ENCODE assay signal across 17 cellular contexts in genomic region chr17:82814834-82815233, GRCh38. TPM values are rescaled to one million over a fixed set of nuclear protein-coding genes. Genes with fewer than 3 reads are reported as not detected.
DNase-seq lines count a peak whose midpoint lies in the region; ATAC-seq and TF ChIP-seq lines count a peak whose summit lies in the region.
"Had no signal": no experiment of that assay in that cellular context is flagged by ENCODE, and none has a peak within 500 bp of the region (broad histone marks: within the 10 kb centered on the region; RNA-seq: fewer than 3 reads in every experiment).

No MANE protein-coding gene starts in this region.

- peak overlapping the region in 1 of 2 donors; percentile 43 for H3K27ac Mint-ChIP-seq in natural killer cell treated with Interleukin-12 subunit alpha and Interleukin-12 subunit beta and Interleukin-15 and Interleukin-18, amount 100 ng/mL, for 72 hours
- H3K27ac Mint-ChIP-seq in natural killer cell (peak overlapping the region in 1 of 2 donors; percentile 13), WTC11 (0 out of 2 replicates have a peak overlapping the region, but pooled peaks have one; percentile 41)

- peak; percentile 6 for DNase-seq in natural killer cell treated with Interleukin-12 subunit alpha and Interleukin-12 subunit beta and Interleukin-15 and Interleukin-18, amount 100 ng/mL, for 72 hours (ENCODE audit: low spot score)
- DNase-seq in natural killer cell (no peak), WTC11 (ENCODE audit: low spot score) (no peak), lower lobe of right lung (peak; percentile 35), glomerular visceral epithelial cell (ENCODE audit: extremely low spot score) (no peak), putamen (ENCODE audit: low spot score) (no peak)
- DNase-seq in activated effector memory CD4-positive, alpha-beta T cell treated with Interleukin-2 at 50 U/mL for 16 hours, result no peak
- DNase-seq: ACHN; Calu3; CD4-positive, alpha-beta memory T cell; DMS53; NCI-H1417; NCI-H1930; NCI-H2171; NCI-H446; NCI-H69 had no signal

- intact Hi-C loops in natural killer cell (cut with micrococcal nuclease), result no loop called here
- intact Hi-C loops in lower lobe of right lung (cut with DNase I), result no loop called here

- no peak for TF ChIP-seq CTCF in natural killer cell (IDR thresholded peaks at IDR 0.05)
- no peak for TF ChIP-seq CTCF in WTC11 (IDR thresholded peaks at IDR 0.05)
- TF ChIP-seq CTCF in lower lobe of right lung (IDR thresholded peaks at IDR 0.05), result no peak

- H3K9me3 Mint-ChIP-seq in natural killer cell treated with Interleukin-12 subunit alpha and Interleukin-12 subunit beta and Interleukin-15 and Interleukin-18, amount 100 ng/mL, for 72 hours, result no peaks in the 10 kb centered on the region
- H3K9me3 Mint-ChIP-seq in natural killer cell (no peaks in the 10 kb centered on the region), WTC11 (no peaks in the 10 kb centered on the region)

- H3K27me3 ChIP-seq in lower lobe of right lung (ENCODE audit: low read depth), result no peaks in the 10 kb centered on the region

- no peak for ATAC-seq in natural killer cell treated with Interleukin-12 subunit alpha and Interleukin-12 subunit beta and Interleukin-15 and Interleukin-18, amount 100 ng/mL, for 72 hours
- no peak for ATAC-seq in natural killer cell
- ATAC-seq in WTC11, result no peak
- no peak for ATAC-seq in lower lobe of right lung

- no peaks in the 10 kb centered on the region for H3K27me3 Mint-ChIP-seq in natural killer cell treated with Interleukin-12 subunit alpha and Interleukin-12 subunit beta and Interleukin-15 and Interleukin-18, amount 100 ng/mL, for 72 hours
- H3K27me3 Mint-ChIP-seq in natural killer cell (ENCODE audit: low read depth in 2 of 2), result no peaks in the 10 kb centered on the region
- no peaks in the 10 kb centered on the region for H3K27me3 Mint-ChIP-seq in WTC11 (ENCODE audit: low read depth)
- H3K27me3 Mint-ChIP-seq: CD4-positive, alpha-beta memory T cell had no signal

- POLR2A ChIA-PET in WTC11 (lab: Charles Lee), result no interaction called here

- H3K27ac ChIP-seq in lower lobe of right lung, result no peak overlapping the region

- no peak overlapping the region for H3K4me3 ChIP-seq in lower lobe of right lung

- no peak overlapping the region for H3K4me3 Mint-ChIP-seq in natural killer cell treated with Interleukin-12 subunit alpha and Interleukin-12 subunit beta and Interleukin-15 and Interleukin-18, amount 100 ng/mL, for 72 hours
- H3K4me3 Mint-ChIP-seq in natural killer cell (no peak overlapping the region), WTC11 (no peak overlapping the region)
- H3K4me3 Mint-ChIP-seq: CD4-positive, alpha-beta memory T cell had no signal

- H3K9me3 ChIP-seq in lower lobe of right lung, result peaks cover 2% of the 10 kb centered on the region

- peaks cover 40% of the 10 kb centered on the region for H3K36me3 ChIP-seq in lower lobe of right lung

- H3K4me1 ChIP-seq in lower lobe of right lung, result peaks cover 7% of the 10 kb centered on the region

- CTCF ChIA-PET in WTC11 (lab: Charles Lee), result no interaction called here

- peaks cover 0 to 6% of the 10 kb centered on the region in 2 donors for H3K4me1 Mint-ChIP-seq in natural killer cell treated with Interleukin-12 subunit alpha and Interleukin-12 subunit beta and Interleukin-15 and Interleukin-18, amount 100 ng/mL, for 72 hours (ENCODE audit: low read depth in 2 of 2)
- H3K4me1 Mint-ChIP-seq in natural killer cell (peaks cover 0 to 9% of the 10 kb centered on the region in 2 donors), WTC11 (peaks cover 12% of the 10 kb centered on the region)

- peaks cover 11% of the 10 kb centered on the region for H3K36me3 Mint-ChIP-seq in natural killer cell treated with Interleukin-12 subunit alpha and Interleukin-12 subunit beta and Interleukin-15 and Interleukin-18, amount 100 ng/mL, for 72 hours
- H3K36me3 Mint-ChIP-seq in natural killer cell (no peaks in the 10 kb centered on the region), WTC11 (peaks cover 84% of the 10 kb centered on the region)

TF ChIP-seq in WTC11, 78 proteins besides CTCF, POLR2A, EP300 and RAD21:
- TF ChIP-seq EMX1 (CRISPR knock-in tag; IDR thresholded peaks at IDR 0.05) (no peak), ZNF396 (CRISPR knock-in tag; IDR thresholded peaks at IDR 0.05; ENCODE audit: borderline replicate concordance) (no peak), PREB (CRISPR knock-in tag; IDR thresholded peaks at IDR 0.05; ENCODE audit: borderline replicate concordance) (no peak), ZNF121 (CRISPR knock-in tag; IDR thresholded peaks at IDR 0.05) (no peak), PRRX2 (CRISPR knock-in tag; IDR thresholded peaks at IDR 0.05) (no peak)

RNA-seq across cellular contexts. Expression of gene ZNF750, which starts 25.0 kb away (rescaled TPM):
- not detected for total RNA-seq in natural killer cell treated with Interleukin-12 subunit alpha and Interleukin-12 subunit beta and Interleukin-15 and Interleukin-18, amount 100 ng/mL, for 72 hours
- total RNA-seq in natural killer cell, result not detected
- 0.04 to 0.07 TPM in 2 of 3 replicates, not detected in the other for total RNA-seq in WTC11 (2021)
- 4.7 TPM for total RNA-seq in lower lobe of right lung
- total RNA-seq: Calu3; CD4-positive, alpha-beta memory T cell; H4 had no signal

Comparison
In these comparisons a context has a peak if more than half of its experiments do, and no peak if none do; other contexts are left out.
1. DNase-seq: peak in natural killer cell treated with Interleukin-12 subunit alpha and Interleukin-12 subunit beta and Interleukin-15 and Interleukin-18, amount 100 ng/mL, for 72 hours (single experiment) and lower lobe of right lung (single experiment); none in natural killer cell (single experiment), WTC11 (single experiment), activated effector memory CD4-positive, alpha-beta T cell treated with Interleukin-2 at 50 U/mL for 16 hours (single experiment), glomerular visceral epithelial cell (single experiment) and putamen (single experiment).